ENCODE assay signal across 8 cellular contexts in the genomic region with DNA sequence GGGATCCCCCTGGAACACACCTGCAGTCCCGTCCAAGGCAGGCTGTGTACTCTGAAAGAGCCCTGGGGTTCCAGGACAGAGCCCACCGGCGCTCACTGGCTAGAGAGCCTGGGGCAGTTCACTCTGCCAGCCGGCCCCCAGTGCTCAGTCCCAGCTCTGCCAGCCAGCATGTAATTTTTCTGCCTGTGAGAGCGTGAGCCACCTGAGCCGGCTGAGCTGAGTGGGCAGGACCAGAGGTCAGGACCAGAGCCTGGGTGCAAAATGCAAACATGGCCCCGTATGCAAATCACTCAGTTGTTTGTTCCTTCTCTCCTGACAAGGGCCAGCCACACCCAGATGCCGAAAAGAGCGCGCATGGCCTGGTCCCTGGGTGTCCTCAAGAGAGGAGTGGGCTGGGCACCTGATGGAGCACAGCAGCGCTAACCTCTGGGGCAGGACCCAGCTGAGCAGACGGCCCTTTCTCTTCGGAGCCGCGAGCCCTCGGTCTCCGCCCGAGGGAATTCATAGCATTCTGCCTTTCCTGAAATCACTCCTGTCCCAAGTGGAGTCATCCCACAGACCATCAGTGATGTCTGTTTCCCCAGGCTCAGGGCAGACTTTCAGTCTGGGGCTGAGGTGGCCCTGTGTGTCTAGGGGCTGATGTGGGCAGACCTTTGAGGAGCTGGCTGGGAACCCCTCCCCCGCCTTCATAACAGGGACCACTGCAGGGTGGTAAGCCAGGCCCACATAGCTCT. TPM values are rescaled to one million over a fixed set of nuclear protein-coding genes. Genes with fewer than 3 reads are reported as not detected.
DNase-seq lines count a peak whose midpoint lies in the region; ATAC-seq, FAIRE-seq and TF ChIP-seq lines count a peak whose summit lies in the region.

No MANE protein-coding gene starts in this region.

- peak overlapping the region; percentile 97 for H3K4me2 ChIP-seq in GM12878 (ENCODE audit: control insufficient read depth, insufficient read depth)

- H3K9me3 Mint-ChIP-seq in activated naive CD4-positive, alpha-beta T cell treated with anti-CD3 and anti-CD28 coated beads for 36 hours, result no peaks in the 10 kb centered on the region

- peaks cover 5% of the 10 kb centered on the region for H3K4me1 Mint-ChIP-seq in activated naive CD4-positive, alpha-beta T cell treated with anti-CD3 and anti-CD28 coated beads for 36 hours (ENCODE audit: low read depth)

- CTCF ChIA-PET in GM12878 (lab: Yijun Ruan, JAX), result interaction anchor here (0.7 to 22.2 kb wide), 16 partner anchors 9 to 1245 kb away, joined by 3 to 811 read pairs (median 7); a partner anchor contains a TSS
- CTCF ChIA-PET in activated naive CD4-positive, alpha-beta T cell treated with anti-CD3 and anti-CD28 coated beads for 36 hours (lab: Charles Lee), result interaction anchor here (0.7 to 12.0 kb wide), 7 partner anchors 7 to 61 kb away, joined by 3 to 408 read pairs (median 54); no protein-coding TSS in a partner anchor

- TF ChIP-seq POLR2A in GM18951 (IDR thresholded peaks at IDR 0.05; ENCODE audit: extremely low read depth, insufficient read depth, insufficient read length) (peak; percentile 96), GM12878 (IDR thresholded peaks at IDR 0.05; ENCODE audit: low read depth, low read length) (peak; percentile 89)

- no peak overlapping the region for H3K27ac Mint-ChIP-seq in activated naive CD4-positive, alpha-beta T cell treated with anti-CD3 and anti-CD28 coated beads for 36 hours

- SMC1A ChIA-PET in GM12878 (lab: Charles Lee; ENCODE audit: uncharacterized antibody, unreplicated experiment), result interaction anchor here (0.5 to 10.2 kb wide), 12 partner anchors 11 to 106 kb away, joined by 3 to 343 read pairs (median 6); a partner anchor contains a TSS

- TF ChIP-seq EP300 in GM12878 (IDR thresholded peaks at IDR 0.05; ENCODE audit: borderline replicate concordance in 1 of 2, control insufficient read depth in 1 of 2, low read depth in 2 of 2, low read length in 2 of 2), result peak in 1 of 2 experiments; percentile 54; a peak in 1 of 4 replicates

- peak overlapping the region; percentile 1; the same call in 1 of the 2 replicates for H2AFZ ChIP-seq in GM12878 (ENCODE audit: control insufficient read depth, low read depth, low read length)

- H3K9me3 ChIP-seq in GM12878 (replicated peaks; ENCODE audit: control insufficient read depth, insufficient read depth, low read length), result no peaks in the 10 kb centered on the region; the same call in 2 of the 3 replicates

- no peaks in the 10 kb centered on the region for H3K36me3 Mint-ChIP-seq in activated naive CD4-positive, alpha-beta T cell treated with anti-CD3 and anti-CD28 coated beads for 36 hours (ENCODE audit: low read depth)

- intact Hi-C loops in GM12878 (cut with micrococcal nuclease; ENCODE audit: unreplicated experiment), result loop anchor here (1.0 to 5.0 kb wide), 3 partner anchors 23 to 109 kb away; no protein-coding TSS in a partner anchor
- intact Hi-C loops in activated naive CD4-positive, alpha-beta T cell treated with anti-CD3 and anti-CD28 coated beads for 36 hours (cut with micrococcal nuclease), result no loop called here

- peak overlapping the region; percentile 98 for H3K27ac ChIP-seq in GM12878 (ENCODE audit: control insufficient read depth, insufficient read depth)
- H3K27ac ChIP-seq in skin epidermis, result peak overlapping the region in 17 of 21 experiments; percentile 10 to 89 (median 68)

- no peaks in the 10 kb centered on the region for H3K27me3 Mint-ChIP-seq in activated naive CD4-positive, alpha-beta T cell treated with anti-CD3 and anti-CD28 coated beads for 36 hours (ENCODE audit: low read depth)

- no peaks in the 10 kb centered on the region for H4K20me1 ChIP-seq in GM12878 (ENCODE audit: control insufficient read depth, insufficient read depth)

- peaks cover 63% of the 10 kb centered on the region for H3K4me1 ChIP-seq in GM12878 (ENCODE audit: control insufficient read depth, insufficient read depth, low read length)

- peak overlapping the region; percentile 73 for H3K4me3 ChIP-seq in GM12878
- peak overlapping the region in 1 of 7 experiments; percentile 8 for H3K4me3 ChIP-seq in skin epidermis

- no peak for TF ChIP-seq CTCF in GM12878 (IDR thresholded peaks at IDR 0.05 in 2 of 3, conservative IDR thresholded peaks at IDR 0.05 in 1 of 3; ENCODE audit: control insufficient read depth in 2 of 3, extremely low read depth in 1 of 3, insufficient read depth in 1 of 3, low read depth in 3 of 3, low read length in 3 of 3)

- TSS peak; percentile 95 for BruUV-seq in GM12878 (replicated peaks; lab: Mats Ljungman, UMichigan)

- no peaks in the 10 kb centered on the region for H3K36me3 ChIP-seq in GM12878 (ENCODE audit: control insufficient read depth in 2 of 2, insufficient read depth in 2 of 2, low read length in 1 of 2)

- ATAC-seq in HG02970 (IDR thresholded peaks at IDR 0.05; ENCODE audit: low FRiP score, unreplicated experiment) (peak; percentile 0), GM12878 (peak; percentile 59)

- under 1% methylated on average over 19 of the region's 19 CpGs for WGBS in GM12878 (ENCODE audit: insufficient coverage, insufficient replicate concordance, low lambda C conversion rate, missing lambda C conversion rate)

- H3K79me2 ChIP-seq in GM12878 (ENCODE audit: control insufficient read depth, insufficient read depth, low read length), result peaks cover 14% of the 10 kb centered on the region

- no peak for FAIRE-seq in GM12878 (lab: Jason Lieb, UNC)

- RAD21 ChIA-PET in GM12878 (lab: Charles Lee; ENCODE audit: unreplicated experiment), result interaction anchor here (0.8 to 24.6 kb wide), 15 partner anchors 8 to 138 kb away, joined by 3 to 463 read pairs (median 11); a partner anchor contains a TSS

- H3K9ac ChIP-seq in GM12878 (ENCODE audit: control insufficient read depth, insufficient read depth, low read length), result peak overlapping the region; percentile 76

- in situ Hi-C loops in GM18951 (cut with MboI; ENCODE audit: low sequenced_read_pairs, unreplicated experiment), result no loop called here
- in situ Hi-C loops in GM12878 (cut with MboI), result loop anchor here (5.0 kb wide), 1 partner anchor 59 kb away; no protein-coding TSS in a partner anchor

- POLR2A ChIA-PET in GM12878 (lab: Charles Lee), result interaction anchor here (0.5 to 10.3 kb wide), 20 partner anchors 9 to 1840 kb away, joined by 3 to 247 read pairs (median 6); a partner anchor contains a TSS

- no peaks in the 10 kb centered on the region for H3K27me3 ChIP-seq in GM12878 (replicated peaks in 1 of 2; ENCODE audit: control insufficient read depth in 2 of 2, insufficient read depth in 2 of 2, low read length in 1 of 2)

- H3K4me3 Mint-ChIP-seq in activated naive CD4-positive, alpha-beta T cell treated with anti-CD3 and anti-CD28 coated beads for 36 hours, result no peak overlapping the region

- TF ChIP-seq RAD21 in GM12878 (IDR thresholded peaks at IDR 0.05; ENCODE audit: insufficient read depth, low read depth, low read length), result no peak

- DNase-seq in GM12878 (ENCODE audit: low read depth, low spot score) (peak; percentile 76), NCI-H2107 (lab: John Stamatoyannopoulos, UW) (no peak), SK-N-DZ (ENCODE audit: low spot score) (no peak)
- DNase-seq in activated naive CD4-positive, alpha-beta T cell treated with anti-CD3 and anti-CD28 coated beads for 36 hours, result no peak
- DNase-seq in effector CD8-positive, alpha-beta T cell (lab: John Stamatoyannopoulos, UW), result no peak

TF ChIP-seq in GM12878, 131 proteins besides CTCF, POLR2A, EP300 and RAD21 (continues in another document):
- TF ChIP-seq EGR1 (IDR thresholded peaks at IDR 0.05; ENCODE audit: borderline replicate concordance in 1 of 2, low read depth in 2 of 2, low read length in 2 of 2) (0 out of 3 replicates have a peak, but pooled peaks of 1 of the 2 experiments have one; percentile 14), CBFB (IDR thresholded peaks at IDR 0.05; ENCODE audit: low read depth) (0 out of 2 replicates have a peak, but pooled peaks have one; percentile 26), IKZF1 (conservative IDR thresholded peaks at IDR 0.05) (peak; percentile 37; the same call in 1 of the 2 replicates), MXI1 (IDR thresholded peaks at IDR 0.05; ENCODE audit: low read depth, low read length) (peak; percentile 61; the same call in 1 of the 2 replicates), RCOR1 (conservative IDR thresholded peaks at IDR 0.05; ENCODE audit: low read depth, low read length) (0 out of 2 replicates have a peak, but pooled peaks have one; percentile 70), EED (IDR thresholded peaks at IDR 0.05; ENCODE audit: low read depth) (no peak), SREBF2 (IDR thresholded peaks at IDR 0.05; ENCODE audit: low read length) (no peak)

RNA-seq across cellular contexts. Expression of a gene that starts 36.5 kb away (rescaled TPM):
- total RNA-seq in GM12878 (2013; cell fraction: nucleolus; rRNA removed), result 157 and 167 TPM in 2 replicates
- total RNA-seq in GM12878 (2014; rRNA removed) (1,683 and 1,891 TPM in 2 replicates), GM12878 (2014; rRNA removed; fragmentation: Illumina TruSeq; extraction: Trizol) (3,682 and 3,944 TPM in 2 replicates), GM12878 (2021) (2,403 and 2,413 TPM in 2 replicates)
- 1,103 TPM for polyA plus RNA-seq in GM12878 (2011; ENCODE audit: low read depth)
- polyA plus RNA-seq in GM12878 (2011; rRNA removed) (1,144 and 1,534 TPM in 2 replicates), GM12878 (2014; fragmentation: Illumina TruSeq; extraction: Trizol) (2,851 and 4,022 TPM in 2 replicates), GM12878 (2014; fragmentation: Nextera tagmentation; extraction: Ambion mirVana) (1,000 to 10,000 TPM; 3,548 to 5,018 TPM), GM12878 (2014; rRNA removed) (2,120 and 2,624 TPM in 2 replicates), GM12878 (2016; fragmentation: Nextera tagmentation; extraction: Ambion mirVana) (1,000 to 10,000 TPM; 3,379 to 3,894 TPM)
- 791 and 1,273 TPM in 2 replicates for polyA plus RNA-seq in GM12878 (2011; cell fraction: cytosol; rRNA removed)
- polyA plus RNA-seq in GM12878 (2011; cell fraction: nucleus; rRNA removed), result 515 and 1,224 TPM in 2 replicates
- polyA plus RNA-seq in GM12878 (2012), result 2,072 and 2,223 TPM in 2 replicates
- 163 and 293 TPM in 2 replicates for polyA minus RNA-seq in GM12878 (2011; rRNA and poly(A)+ RNA removed)
- polyA minus RNA-seq in GM12878 (2011; cell fraction: cytosol; rRNA and poly(A)+ RNA removed), result 590 and 681 TPM in 2 replicates
- polyA minus RNA-seq in GM12878 (2011; cell fraction: nucleus; rRNA and poly(A)+ RNA removed), result 194 and 317 TPM in 2 replicates
- total RNA-seq in activated naive CD4-positive, alpha-beta T cell treated with anti-CD3 and anti-CD28 coated beads for 36 hours, result 1,000 to 10,000 TPM; 2,162 to 2,216 TPM
- polyA plus RNA-seq in SK-N-DZ (2014; cell fraction: cytosol; rRNA removed), result 2,656 and 2,739 TPM in 2 replicates
- polyA plus RNA-seq in SK-N-DZ (2014; cell fraction: nucleus; rRNA removed), result 1,394 and 1,766 TPM in 2 replicates
